ENCODE assay signal across 20 cellular contexts in the genomic region with DNA sequence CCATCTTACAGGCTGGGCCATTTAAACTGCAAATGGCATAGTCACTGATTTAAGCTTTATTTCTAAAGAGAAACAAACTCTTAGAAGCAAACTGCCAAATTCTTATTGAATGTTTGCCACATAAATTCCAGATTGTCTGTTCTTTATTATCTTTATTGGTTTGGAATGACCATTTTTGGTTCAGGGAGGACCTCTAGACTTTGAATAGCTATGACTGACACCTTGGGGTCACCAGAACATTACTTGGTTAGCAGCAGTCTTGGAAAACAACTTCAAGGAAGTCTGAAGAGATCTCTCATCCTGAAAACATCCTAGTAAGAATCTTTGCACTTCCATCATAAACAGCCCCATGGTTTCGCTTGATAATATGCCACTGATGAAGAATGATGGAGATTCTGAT.
"Had no signal": no experiment of that assay in that cellular context is flagged by ENCODE, and none has a peak within 500 bp of the region (broad histone marks: within the 10 kb centered on the region; RNA-seq: fewer than 3 reads in every experiment).

No MANE protein-coding gene starts in this region.

- H3K9me3 ChIP-seq: esophagus squamous epithelium, neutrophil, sigmoid colon, tibial nerve, vagina had no signal

- H3K9me3 Mint-ChIP-seq: activated naive CD4-positive, alpha-beta T cell treated with anti-CD3 and anti-CD28 coated beads, Interleukin-2, amount 50 U/mL, for 24 hours; effector memory CD8-positive, alpha-beta T cell had no signal

- H3K4me1 Mint-ChIP-seq: activated naive CD4-positive, alpha-beta T cell treated with anti-CD3 and anti-CD28 coated beads, Interleukin-2, amount 50 U/mL, for 24 hours had no signal

- H3K36me3 ChIP-seq: ascending aorta, cardiac muscle cell, esophagus squamous epithelium, neutrophil, sigmoid colon, spleen, tibial nerve, vagina had no signal

- H3K27me3 ChIP-seq: ascending aorta, cardiac muscle cell, esophagus squamous epithelium, neutrophil, sigmoid colon, spleen, tibial nerve, vagina had no signal

- DNase-seq: activated CD4-positive, alpha-beta T cell treated with anti-CD3 and anti-CD28 coated beads, Interleukin-2, amount 50 U/mL, for 4 hours; activated CD4-positive, CD25-positive, alpha-beta regulatory T cell treated with anti-CD3 and anti-CD28 coated beads, Interleukin-2, amount 50 U/mL, for 72 hours; activated gamma-delta T cell; effector memory CD8-positive, alpha-beta T cell; esophagus squamous epithelium; kidney; sigmoid colon; spleen; stimulated activated CD8-positive, alpha-beta memory T cell treated with anti-CD3 and anti-CD28 coated beads, Interleukin-4, amount 100 ng/mL, for 48 hours; stimulated activated naive CD4-positive, alpha-beta T cell had no signal

- ATAC-seq: effector memory CD8-positive, alpha-beta T cell; left lobe of liver; natural killer cell treated with Interleukin-12 subunit alpha and Interleukin-12 subunit beta and Interleukin-15 and Interleukin-18, amount 100 ng/mL, for 72 hours had no signal

- H3K27me3 Mint-ChIP-seq: activated naive CD4-positive, alpha-beta T cell treated with anti-CD3 and anti-CD28 coated beads, Interleukin-2, amount 50 U/mL, for 24 hours had no signal

- H3K27ac ChIP-seq: ascending aorta, cardiac muscle cell, esophagus squamous epithelium, neutrophil, sigmoid colon, spleen, tibial nerve, vagina had no signal

- H3K27ac Mint-ChIP-seq: activated naive CD4-positive, alpha-beta T cell treated with anti-CD3 and anti-CD28 coated beads, Interleukin-2, amount 50 U/mL, for 24 hours; effector memory CD8-positive, alpha-beta T cell; natural killer cell treated with Interleukin-12 subunit alpha and Interleukin-12 subunit beta and Interleukin-15 and Interleukin-18, amount 100 ng/mL, for 72 hours; T-helper 1 cell treated with Interleukin-12 subunit alpha and Interleukin-12 subunit beta and Interleukin-4 antibody, amounts not matched to agents 30 μg/mL and 1 μg/mL, for 36 hours had no signal

- H3K4me1 ChIP-seq: esophagus squamous epithelium, spleen, vagina had no signal

- H3K4me3 Mint-ChIP-seq: activated naive CD4-positive, alpha-beta T cell treated with anti-CD3 and anti-CD28 coated beads, Interleukin-2, amount 50 U/mL, for 24 hours; effector memory CD8-positive, alpha-beta T cell; mesothelial cell of epicardium; natural killer cell treated with Interleukin-12 subunit alpha and Interleukin-12 subunit beta and Interleukin-15 and Interleukin-18, amount 100 ng/mL, for 72 hours; T-helper 1 cell treated with Interleukin-12 subunit alpha and Interleukin-12 subunit beta and Interleukin-4 antibody, amounts not matched to agents 30 μg/mL and 1 μg/mL, for 36 hours had no signal

- H3K4me3 ChIP-seq: ascending aorta, cardiac muscle cell, esophagus squamous epithelium, sigmoid colon, spleen, tibial nerve, vagina had no signal
